ENCODE assay signal across 23 cellular contexts in genomic region chr19:51749979-51750378, GRCh38. TPM values are rescaled to one million over a fixed set of nuclear protein-coding genes. Genes with fewer than 3 reads are reported as not detected.
A peak's percentile ranks its signal among the peaks of the same experiment; 100 is the strongest.
DNase-seq lines count a peak whose midpoint lies in the region; ATAC-seq, FAIRE-seq and TF ChIP-seq lines count a peak whose summit lies in the region.
"Had no signal": no experiment of that assay in that cellular context is flagged by ENCODE, and none has a peak within 500 bp of the region (broad histone marks: within the 10 kb centered on the region; RNA-seq: fewer than 3 reads in every experiment).

No MANE protein-coding gene starts in this region.

- peaks cover 20% of the 10 kb centered on the region for H3K9me3 Mint-ChIP-seq in astrocyte (ENCODE audit: unreplicated experiment)

- H3K79me2 ChIP-seq in astrocyte (ENCODE audit: insufficient read depth, low read length) (no peaks in the 10 kb centered on the region), Karpas-422 (ENCODE audit: low read length) (no peaks in the 10 kb centered on the region)

- no peak overlapping the region for H3K4me2 ChIP-seq in astrocyte (ENCODE audit: low read length)
- H3K4me2 ChIP-seq in Karpas-422 (ENCODE audit: low read depth, low read length, poor library complexity, severe bottlenecking) = no peak overlapping the region

- ATAC-seq in HG02981 (IDR thresholded peaks at IDR 0.05; ENCODE audit: unreplicated experiment) = no peak
- ATAC-seq: HepG2; left cardiac atrium; mucosa of descending colon; stimulated activated naive B cell treated with anti-CD40 and anti-IgM and Interleukin-4, amounts not matched to agents 10 μg/mL and 1 μg/mL and 100 μg/mL, for 72 hours had no signal

- H3K9me3 ChIP-seq in astrocyte (ENCODE audit: insufficient read depth, low read depth, low read length) (peaks cover 8% of the 10 kb centered on the region), mononuclear cell (ENCODE audit: low read depth, low read length) (no peaks in the 10 kb centered on the region), Karpas-422 (ENCODE audit: low read length) (no peaks in the 10 kb centered on the region)
- H3K9me3 ChIP-seq: ascending aorta, MG63, mucosa of descending colon, transverse colon had no signal

- H3K27ac ChIP-seq in astrocyte (ENCODE audit: low read depth, low read length) (no peak overlapping the region), Karpas-422 (ENCODE audit: low read length) (no peak overlapping the region)
- H3K27ac ChIP-seq: ascending aorta, transverse colon had no signal

- peak; percentile 62 for FAIRE-seq in astrocyte (lab: Jason Lieb, UNC)
- FAIRE-seq: HepG2 had no signal

- H3K4me3 ChIP-seq in AG10803 (ENCODE audit: low read length) = no peak overlapping the region
- H3K4me3 ChIP-seq in astrocyte (ENCODE audit: insufficient read depth, low read depth, low read length) = no peak overlapping the region
- H3K4me3 ChIP-seq in mononuclear cell (ENCODE audit: low read length) = peak overlapping the region; percentile 54
- H3K4me3 ChIP-seq in Karpas-422 (ENCODE audit: low read length) = no peak overlapping the region
- H3K4me3 ChIP-seq: ascending aorta, MG63, mucosa of descending colon, transverse colon had no signal

- peaks cover 11% of the 10 kb centered on the region for H3K27me3 Mint-ChIP-seq in astrocyte (ENCODE audit: low read depth, unreplicated experiment)

- H3K27me3 ChIP-seq in astrocyte (ENCODE audit: insufficient read depth, low read length) (no peaks in the 10 kb centered on the region), mononuclear cell (ENCODE audit: insufficient read depth, low read length) (no peaks in the 10 kb centered on the region), Karpas-422 (ENCODE audit: low read length) (no peaks in the 10 kb centered on the region)
- H3K27me3 ChIP-seq: ascending aorta, MG63, transverse colon had no signal

- H3K4me1 Mint-ChIP-seq in astrocyte (ENCODE audit: low read depth, unreplicated experiment) = no peaks in the 10 kb centered on the region
- H3K4me1 Mint-ChIP-seq: endodermal cell had no signal

- H2AFZ ChIP-seq in astrocyte (ENCODE audit: low read depth, low read length) (no peak overlapping the region), Karpas-422 (ENCODE audit: low read length) (no peak overlapping the region)

- no peak overlapping the region for H3K27ac Mint-ChIP-seq in astrocyte (ENCODE audit: unreplicated experiment)
- H3K27ac Mint-ChIP-seq: endodermal cell; stimulated activated naive B cell treated with anti-CD40 and anti-IgM and Interleukin-4, amounts not matched to agents 10 μg/mL and 1 μg/mL and 100 μg/mL, for 72 hours had no signal

- no peaks in the 10 kb centered on the region for H3K36me3 Mint-ChIP-seq in astrocyte (ENCODE audit: low read depth, unreplicated experiment)

- no peaks in the 10 kb centered on the region for H3K9me2 ChIP-seq in Karpas-422 (replicated peaks; ENCODE audit: insufficient read depth, low read length)

- DNase-seq in AG10803 (ENCODE audit: low read depth) (peak; percentile 88), LHCN-M2 (ENCODE audit: low read depth) (peak; percentile 96), astrocyte (ENCODE audit: low read depth) (peak; percentile 54), Karpas-422 (no peak), COR-L47 (lab: John Stamatoyannopoulos, UW) (no peak), middle frontal gyrus (ENCODE audit: extremely low spot score, low spot score) (no peak)
- DNase-seq: activated CD4-positive, alpha-beta T cell treated with anti-CD3 and anti-CD28 coated beads, Interleukin-2, amount 50 U/mL, for 4 hours; activated T-cell treated with anti-CD3 and anti-CD28 coated beads for 4 hours; endodermal cell; left cardiac atrium; MG63; mucosa of descending colon; NCI-H1930; NCI-H446; stimulated activated CD4-positive, alpha-beta T cell treated with anti-CD3 and anti-CD28 coated beads, Interleukin-15, amount 100 ng/mL, for 24 hours; stimulated activated naive B cell treated with anti-CD40 and anti-IgM and Interleukin-4, amounts not matched to agents 10 μg/mL and 1 μg/mL and 100 μg/mL, for 72 hours; transverse colon had no signal

- no peak overlapping the region for H3K4me3 Mint-ChIP-seq in astrocyte (ENCODE audit: unreplicated experiment)
- H3K4me3 Mint-ChIP-seq: endodermal cell; stimulated activated naive B cell treated with anti-CD40 and anti-IgM and Interleukin-4, amounts not matched to agents 10 μg/mL and 1 μg/mL and 100 μg/mL, for 72 hours had no signal

- TF ChIP-seq CTCF in AG10803 (conservative IDR thresholded peaks at IDR 0.05; ENCODE audit: low read length) (no peak), astrocyte (IDR thresholded peaks at IDR 0.05; ENCODE audit: insufficient read depth, low read depth, low read length) (no peak)

- H3K36me3 ChIP-seq in astrocyte (ENCODE audit: insufficient read depth, low read length) (no peaks in the 10 kb centered on the region), Karpas-422 (ENCODE audit: insufficient read depth, low read length) (no peaks in the 10 kb centered on the region)
- H3K36me3 ChIP-seq: ascending aorta, MG63, transverse colon had no signal

- H3K9ac ChIP-seq in astrocyte (ENCODE audit: low read length) (no peak overlapping the region), Karpas-422 (ENCODE audit: low read length) (no peak overlapping the region)

- H4K20me1 ChIP-seq in astrocyte (ENCODE audit: insufficient read depth, low read length) (no peaks in the 10 kb centered on the region), Karpas-422 (ENCODE audit: insufficient read depth, low read depth, low read length) (no peaks in the 10 kb centered on the region)

- H3K4me1 ChIP-seq in astrocyte (ENCODE audit: insufficient read depth, low read length) (no peaks in the 10 kb centered on the region), mononuclear cell (ENCODE audit: insufficient read depth, low read length) (peaks cover 70% of the 10 kb centered on the region), Karpas-422 (ENCODE audit: low read length) (peaks cover 27% of the 10 kb centered on the region)
- H3K4me1 ChIP-seq: ascending aorta, transverse colon had no signal

RNA-seq across cellular contexts. Expression of gene FPR1, which starts 1.7 kb away (rescaled TPM):
- 9.7 and 10.9 TPM in 2 replicates for total RNA-seq in LHCN-M2 (2014; rRNA removed)
- polyA plus RNA-seq in LHCN-M2 (2012) = 4.5 TPM
- total RNA-seq in astrocyte = not detected in 2 replicates
- total RNA-seq in mononuclear cell = 81.6 TPM
- total RNA-seq in Karpas-422 (2014; rRNA removed; shearing (Covaris generic); ENCODE audit: low replicate concordance) = 5.8 and 14.8 TPM in 2 replicates
- total RNA-seq: endodermal cell, G401, HepG2 had no signal
- polyA plus RNA-seq: HepG2 had no signal

RNA-seq across cellular contexts. Expression of gene FPR2, which starts 11.0 kb away (rescaled TPM):
- total RNA-seq in LHCN-M2 (2014; rRNA removed) (0.40 and 1.8 TPM in 2 replicates), astrocyte (not detected in 2 replicates), mononuclear cell (7.5 TPM)
- polyA plus RNA-seq in LHCN-M2 (2012) = not detected
- 0.58 and 7.9 TPM in 2 replicates for total RNA-seq in Karpas-422 (2014; rRNA removed; shearing (Covaris generic); ENCODE audit: low replicate concordance)
- total RNA-seq: G401, HepG2, transverse colon had no signal
- polyA plus RNA-seq: HepG2 had no signal

RNA-seq across cellular contexts. Expression of gene HAS1, which starts 26.2 kb away (rescaled TPM):
- 59.1 and 139 TPM in 2 replicates for total RNA-seq in LHCN-M2 (2014; rRNA removed)
- 1.6 TPM for polyA plus RNA-seq in LHCN-M2 (2012)
- total RNA-seq in astrocyte = not detected in 2 replicates
- total RNA-seq in mononuclear cell = 1.2 TPM
- total RNA-seq in Karpas-422 (2014; rRNA removed; shearing (Covaris generic); ENCODE audit: low replicate concordance) = not detected in 2 replicates
- total RNA-seq: G401, HepG2, renal cortical epithelial cell had no signal

RNA-seq across cellular contexts. Expression of gene FPR3, which starts 45.0 kb away (rescaled TPM):
- not detected in 2 replicates for total RNA-seq in LHCN-M2 (2014; rRNA removed)
- not detected for polyA plus RNA-seq in LHCN-M2 (2012)
- total RNA-seq in astrocyte = not detected in 2 replicates
- 2.2 TPM for total RNA-seq in mononuclear cell
- not detected in 2 replicates for total RNA-seq in Karpas-422 (2014; rRNA removed; shearing (Covaris generic); ENCODE audit: low replicate concordance)
- total RNA-seq: endodermal cell, G401, HepG2, renal cortical epithelial cell had no signal
- polyA plus RNA-seq: HepG2 had no signal

RNA-seq across cellular contexts. Expression of gene SPACA6, which starts 56.8 kb away (rescaled TPM):
- total RNA-seq in LHCN-M2 (2014; rRNA removed) = 12.9 and 27.3 TPM in 2 replicates
- 15.1 TPM for polyA plus RNA-seq in LHCN-M2 (2012)
- 51.0 and 62.5 TPM in 2 replicates for total RNA-seq in astrocyte
- 1.8 TPM for total RNA-seq in mononuclear cell
- total RNA-seq in Karpas-422 (2014; rRNA removed; shearing (Covaris generic); ENCODE audit: low replicate concordance) = 20.7 and 49.8 TPM in 2 replicates

Comparison
In these comparisons a context has a peak if more than half of its experiments do, and no peak if none do; other contexts are left out.
1. DNase-seq: peak in AG10803 (single experiment), LHCN-M2 (single experiment) and astrocyte (single experiment); none in Karpas-422 (single experiment), COR-L47 (single experiment) and middle frontal gyrus (single experiment).
2. RNA of gene HAS1, which starts 26.2 kb away (total RNA-seq): 59.1 to 139 TPM in LHCN-M2; 1.2 TPM in mononuclear cell (single experiment), not detected in astrocyte and not detected in Karpas-422; every median in the first group is over 10 times any median in the second.